17 cellular contexts compared by ENCODE assay signal in genomic region chr16:47096297-47096696, GRCh38. TPM values are rescaled to one million over a fixed set of nuclear protein-coding genes. Genes with fewer than 3 reads are reported as not detected.
DNase-seq lines count a peak whose midpoint lies in the region; ATAC-seq and TF ChIP-seq lines count a peak whose summit lies in the region.
"Had no signal": no experiment of that assay in that cellular context is flagged by ENCODE, and none has a peak within 500 bp of the region (broad histone marks: within the 10 kb centered on the region; RNA-seq: fewer than 3 reads in every experiment).

No MANE protein-coding gene starts in this region.

- no peak for DNase-seq in activated CD4-positive, alpha-beta memory T cell treated with anti-CD3 and anti-CD28 coated beads, Interleukin-2, amount 10 ng/mL, durations not matched to agents 7 days and 5 days
- no peak for DNase-seq in activated CD4-positive, alpha-beta memory T cell treated with anti-CD3 and anti-CD28 coated beads for 36 hours
- no peak for DNase-seq in natural killer cell treated with Interleukin-12 subunit alpha and Interleukin-12 subunit beta and Interleukin-15 and Interleukin-18, amount 100 ng/mL, for 72 hours (ENCODE audit: low spot score)
- DNase-seq in natural killer cell (no peak), fibroblast of the aortic adventitia (ENCODE audit: low read depth) (peak; percentile 32), left colon (no peak), MCF 10A (ENCODE audit: unreplicated experiment) (no peak)
- DNase-seq: Calu3; CD8-positive, alpha-beta T cell; DMS79 treated with DMSO at 0.1 percent for 48 hours; GF-D8; GOT3; H7; HFFc6 had no signal

- POLR2A ChIA-PET in activated CD4-positive, alpha-beta memory T cell treated with anti-CD3 and anti-CD28 coated beads, Interleukin-2, amount 10 ng/mL, durations not matched to agents 7 days and 5 days (lab: Charles Lee) = interaction anchor here (1.0 kb wide), 1 partner anchor 17 kb away, joined by 4 read pairs; no protein-coding TSS in a partner anchor
- POLR2A ChIA-PET in activated CD4-positive, alpha-beta memory T cell treated with anti-CD3 and anti-CD28 coated beads for 36 hours (lab: Charles Lee) = no interaction called here
- POLR2A ChIA-PET in MCF 10A (lab: Yijun Ruan, JAX) = interaction anchor here (1.0 kb wide), 1 partner anchor 10 kb away, joined by 4 read pairs; no protein-coding TSS in a partner anchor

- TF ChIP-seq CTCF in natural killer cell (IDR thresholded peaks at IDR 0.05) (no peak), fibroblast of the aortic adventitia (IDR thresholded peaks at IDR 0.05; ENCODE audit: insufficient read depth, low read length) (no peak), MCF 10A (IDR thresholded peaks at IDR 0.05; ENCODE audit: unreplicated experiment) (no peak)

- no TSS peak for BruUV-seq in MCF 10A (replicated peaks; lab: Mats Ljungman, UMichigan)

- intact Hi-C loops in activated CD4-positive, alpha-beta memory T cell treated with anti-CD3 and anti-CD28 coated beads for 36 hours (cut with micrococcal nuclease) = no loop called here
- intact Hi-C loops in natural killer cell (cut with micrococcal nuclease) (no loop called here), left colon (cut with DNase I, micrococcal nuclease) (no loop called here), MCF 10A (cut with micrococcal nuclease) (no loop called here)

- no peak overlapping the region for H3K4me3 Mint-ChIP-seq in activated CD4-positive, alpha-beta memory T cell treated with anti-CD3 and anti-CD28 coated beads, Interleukin-2, amount 10 ng/mL, durations not matched to agents 7 days and 5 days
- no peak overlapping the region for H3K4me3 Mint-ChIP-seq in activated CD4-positive, alpha-beta memory T cell treated with anti-CD3 and anti-CD28 coated beads for 36 hours
- H3K4me3 Mint-ChIP-seq in natural killer cell treated with Interleukin-12 subunit alpha and Interleukin-12 subunit beta and Interleukin-15 and Interleukin-18, amount 100 ng/mL, for 72 hours = peak overlapping the region; percentile 24
- no peak overlapping the region for H3K4me3 Mint-ChIP-seq in natural killer cell
- H3K4me3 Mint-ChIP-seq in MCF 10A (ENCODE audit: unreplicated experiment) = no peak overlapping the region
- H3K4me3 Mint-ChIP-seq: B cell; CD8-positive, alpha-beta T cell; HFFc6 had no signal

- H3K36me3 Mint-ChIP-seq in activated CD4-positive, alpha-beta memory T cell treated with anti-CD3 and anti-CD28 coated beads, Interleukin-2, amount 10 ng/mL, durations not matched to agents 7 days and 5 days (ENCODE audit: low read depth) = peaks cover 63% of the 10 kb centered on the region
- peaks cover 41% of the 10 kb centered on the region for H3K36me3 Mint-ChIP-seq in activated CD4-positive, alpha-beta memory T cell treated with anti-CD3 and anti-CD28 coated beads for 36 hours
- H3K36me3 Mint-ChIP-seq in natural killer cell treated with Interleukin-12 subunit alpha and Interleukin-12 subunit beta and Interleukin-15 and Interleukin-18, amount 100 ng/mL, for 72 hours = peaks cover 15% of the 10 kb centered on the region
- H3K36me3 Mint-ChIP-seq in natural killer cell = no peaks in the 10 kb centered on the region
- H3K36me3 Mint-ChIP-seq in MCF 10A (ENCODE audit: insufficient read depth, unreplicated experiment) = peaks cover 30% of the 10 kb centered on the region
- H3K36me3 Mint-ChIP-seq: CD8-positive, alpha-beta T cell had no signal

- peaks cover 22% of the 10 kb centered on the region for H3K4me1 Mint-ChIP-seq in activated CD4-positive, alpha-beta memory T cell treated with anti-CD3 and anti-CD28 coated beads, Interleukin-2, amount 10 ng/mL, durations not matched to agents 7 days and 5 days
- peaks cover 14% of the 10 kb centered on the region for H3K4me1 Mint-ChIP-seq in activated CD4-positive, alpha-beta memory T cell treated with anti-CD3 and anti-CD28 coated beads for 36 hours (ENCODE audit: low read depth)
- H3K4me1 Mint-ChIP-seq in natural killer cell treated with Interleukin-12 subunit alpha and Interleukin-12 subunit beta and Interleukin-15 and Interleukin-18, amount 100 ng/mL, for 72 hours (ENCODE audit: low read depth in 2 of 2) = no peaks in the 10 kb centered on the region
- H3K4me1 Mint-ChIP-seq in natural killer cell (no peaks in the 10 kb centered on the region), MCF 10A (ENCODE audit: insufficient read depth, unreplicated experiment) (no peaks in the 10 kb centered on the region)
- H3K4me1 Mint-ChIP-seq: B cell had no signal

- peak overlapping the region; percentile 53 for H3K27ac Mint-ChIP-seq in activated CD4-positive, alpha-beta memory T cell treated with anti-CD3 and anti-CD28 coated beads, Interleukin-2, amount 10 ng/mL, durations not matched to agents 7 days and 5 days
- no peak overlapping the region for H3K27ac Mint-ChIP-seq in activated CD4-positive, alpha-beta memory T cell treated with anti-CD3 and anti-CD28 coated beads for 36 hours
- H3K27ac Mint-ChIP-seq in natural killer cell treated with Interleukin-12 subunit alpha and Interleukin-12 subunit beta and Interleukin-15 and Interleukin-18, amount 100 ng/mL, for 72 hours = peak overlapping the region in 1 of 2 donors; percentile 38
- no peak overlapping the region for H3K27ac Mint-ChIP-seq in natural killer cell
- no peak overlapping the region for H3K27ac Mint-ChIP-seq in MCF 10A (ENCODE audit: low read depth, unreplicated experiment)
- H3K27ac Mint-ChIP-seq: B cell; CD8-positive, alpha-beta T cell; HFFc6 had no signal

- ATAC-seq in natural killer cell treated with Interleukin-12 subunit alpha and Interleukin-12 subunit beta and Interleukin-15 and Interleukin-18, amount 100 ng/mL, for 72 hours = peak in 1 of 2 donors; percentile 51
- no peak for ATAC-seq in natural killer cell
- no peak for ATAC-seq in left colon
- ATAC-seq: CD8-positive, alpha-beta T cell; HCT116 had no signal

- CTCF ChIA-PET in activated CD4-positive, alpha-beta memory T cell treated with anti-CD3 and anti-CD28 coated beads, Interleukin-2, amount 10 ng/mL, durations not matched to agents 7 days and 5 days (lab: Charles Lee) = no interaction called here
- CTCF ChIA-PET in activated CD4-positive, alpha-beta memory T cell treated with anti-CD3 and anti-CD28 coated beads for 36 hours (lab: Charles Lee) = interaction anchor here (1.0 to 2.4 kb wide), 2 partner anchors 45 to 47 kb away, joined by 3 to 7 read pairs; partner anchors contain the start of gene NETO2
- CTCF ChIA-PET in MCF 10A (lab: Yijun Ruan, JAX) = no interaction called here

- no peaks in the 10 kb centered on the region for H3K27me3 Mint-ChIP-seq in activated CD4-positive, alpha-beta memory T cell treated with anti-CD3 and anti-CD28 coated beads, Interleukin-2, amount 10 ng/mL, durations not matched to agents 7 days and 5 days
- H3K27me3 Mint-ChIP-seq in activated CD4-positive, alpha-beta memory T cell treated with anti-CD3 and anti-CD28 coated beads for 36 hours = no peaks in the 10 kb centered on the region
- H3K27me3 Mint-ChIP-seq in natural killer cell treated with Interleukin-12 subunit alpha and Interleukin-12 subunit beta and Interleukin-15 and Interleukin-18, amount 100 ng/mL, for 72 hours = peaks cover 26 to 28% of the 10 kb centered on the region in 2 donors
- H3K27me3 Mint-ChIP-seq in natural killer cell (ENCODE audit: low read depth in 2 of 2) (peaks cover 20 to 28% of the 10 kb centered on the region in 2 donors), MCF 10A (ENCODE audit: insufficient read depth, unreplicated experiment) (no peaks in the 10 kb centered on the region)
- H3K27me3 Mint-ChIP-seq: B cell had no signal

- H3K4me3 ChIP-seq in fibroblast of the aortic adventitia (ENCODE audit: low read depth, low read length) = no peak overlapping the region
- H3K4me3 ChIP-seq: BLaER1 treated with 17β-estradiol and CSF1 and Interleukin-3, amounts not matched to agents 10 nM and 100 nM had no signal

- peaks cover 3% of the 10 kb centered on the region for H3K9me3 Mint-ChIP-seq in activated CD4-positive, alpha-beta memory T cell treated with anti-CD3 and anti-CD28 coated beads, Interleukin-2, amount 10 ng/mL, durations not matched to agents 7 days and 5 days
- no peaks in the 10 kb centered on the region for H3K9me3 Mint-ChIP-seq in activated CD4-positive, alpha-beta memory T cell treated with anti-CD3 and anti-CD28 coated beads for 36 hours
- peaks cover 3% of the 10 kb centered on the region for H3K9me3 Mint-ChIP-seq in natural killer cell treated with Interleukin-12 subunit alpha and Interleukin-12 subunit beta and Interleukin-15 and Interleukin-18, amount 100 ng/mL, for 72 hours
- H3K9me3 Mint-ChIP-seq in natural killer cell = no peaks in the 10 kb centered on the region
- H3K9me3 Mint-ChIP-seq in MCF 10A (ENCODE audit: unreplicated experiment) = no peaks in the 10 kb centered on the region
- H3K9me3 Mint-ChIP-seq: CD8-positive, alpha-beta T cell; HFFc6 had no signal

RNA-seq across cellular contexts. Expression of gene NETO2, which starts 47.4 kb away (rescaled TPM):
- total RNA-seq in activated CD4-positive, alpha-beta memory T cell treated with anti-CD3 and anti-CD28 coated beads, Interleukin-2, amount 10 ng/mL, durations not matched to agents 7 days and 5 days = 10 to 100 TPM; 10.4 to 13.5 TPM
- total RNA-seq in activated CD4-positive, alpha-beta memory T cell treated with anti-CD3 and anti-CD28 coated beads for 36 hours = 10 to 100 TPM in 1 of 2 experiments, 1 to 10 TPM in 1; 9.2 to 11.4 TPM
- 10 to 100 TPM in 1 of 2 donors, 1 to 10 TPM in 1; 6.1 to 18.2 TPM for total RNA-seq in natural killer cell treated with Interleukin-12 subunit alpha and Interleukin-12 subunit beta and Interleukin-15 and Interleukin-18, amount 100 ng/mL, for 72 hours
- total RNA-seq in natural killer cell (under 1 TPM in 2 of 3 donors, not detected in 1; 0.40 to 0.48 TPM), fibroblast of the aortic adventitia (ENCODE audit: low replicate concordance) (1.7 and 6.0 TPM in 2 replicates), left colon (10 to 100 TPM in 1 of 2 donors, 1 to 10 TPM in 1; 3.0 to 28.0 TPM), MCF 10A (2022) (37.1 and 40.8 TPM in 2 replicates)
